In the genomic region with DNA sequence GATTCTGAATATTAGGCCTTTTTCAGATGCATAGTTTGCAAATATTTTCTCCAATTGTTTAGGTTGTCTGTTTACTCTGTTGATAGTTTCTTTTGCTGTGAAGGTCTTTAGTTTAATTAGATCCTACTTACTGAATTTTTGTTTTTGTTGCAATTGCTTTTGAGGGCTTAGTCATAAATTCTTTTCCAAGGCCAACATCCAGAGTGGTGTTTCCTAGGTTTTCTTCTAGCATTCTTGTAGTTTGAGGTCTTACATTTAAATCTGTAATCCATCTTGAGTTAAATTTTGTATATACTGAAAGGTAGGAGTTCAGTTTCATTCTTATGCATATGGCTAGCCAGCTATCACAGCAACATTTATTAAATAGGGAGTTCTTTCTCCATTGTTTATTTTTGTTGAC, we compare ENCODE assay signal across 25 cellular contexts.
"Had no signal": no experiment of that assay in that cellular context is flagged by ENCODE, and none has a peak within 500 bp of the region (broad histone marks: within the 10 kb centered on the region; RNA-seq: fewer than 3 reads in every experiment).

No MANE protein-coding gene starts in this region.

- H3K36me3 ChIP-seq: cardiac muscle cell, colonic mucosa, heart right ventricle, pancreas, prostate gland, sigmoid colon, tibial nerve had no signal

- H3K4me1 ChIP-seq: colonic mucosa, pancreas, prostate gland had no signal

- H3K4me3 ChIP-seq: cardiac muscle cell, colonic mucosa, dorsolateral prefrontal cortex, heart right ventricle, pancreas, prostate gland, sigmoid colon, tibial nerve had no signal

- H3K27me3 ChIP-seq: cardiac muscle cell, colonic mucosa, heart right ventricle, pancreas, sigmoid colon, tibial nerve had no signal

- H3K27ac ChIP-seq: cardiac muscle cell, colonic mucosa, dorsolateral prefrontal cortex, heart right ventricle, pancreas, prostate gland, sigmoid colon, tibial nerve had no signal

- DNase-seq: activated CD4-positive, alpha-beta memory T cell treated with anti-CD3 and anti-CD28 coated beads, Interleukin-2, amount 10 ng/mL, durations not matched to agents 7 days and 5 days; activated CD4-positive, alpha-beta T cell treated with anti-CD3 and anti-CD28 coated beads, Interleukin-2, amount 10 ng/mL, durations not matched to agents 24 days and 14 days; activated CD4-positive, CD25-positive, alpha-beta regulatory T cell treated with anti-CD3 and anti-CD28 coated beads, Interleukin-2, amount 50 U/mL, for 72 hours; activated naive CD8-positive, alpha-beta T cell treated with anti-CD3 and anti-CD28 coated beads, Interleukin-2, amount 50 U/mL, for 24 hours; activated T-cell treated with anti-CD3 and anti-CD28 coated beads, Interleukin-2, amount 50 U/mL, for 48 hours; cerebellar nuclear complex; colonic mucosa; dorsolateral prefrontal cortex; effector memory CD8-positive, alpha-beta T cell; erythroblast; foreskin melanocyte; heart right ventricle; naive thymus-derived CD8-positive, alpha-beta T cell; nucleus accumbens; pancreas; retina; sigmoid colon; stimulated activated CD4-positive, alpha-beta T cell treated with anti-CD3 and anti-CD28 coated beads, Interleukin-15, amount 100 ng/mL, for 24 hours; stimulated activated CD4-positive, alpha-beta T cell treated with anti-CD3 and anti-CD28 coated beads, Interleukin-2, amount 100 ng/mL, for 24 hours; stimulated activated naive CD4-positive, alpha-beta T cell; T-helper 17 cell; T1000 had no signal

- H3K9me3 ChIP-seq: colonic mucosa, pancreas, prostate gland, sigmoid colon, tibial nerve had no signal

- ATAC-seq: activated naive CD8-positive, alpha-beta T cell treated with anti-CD3 and anti-CD28 coated beads, Interleukin-2, amount 50 U/mL, for 24 hours; effector memory CD8-positive, alpha-beta T cell; heart right ventricle; naive thymus-derived CD8-positive, alpha-beta T cell; pancreas; T-helper 17 cell had no signal
